In genomic region chr20:50456452-50457324, GRCh38 we compare ENCODE assay signal across 1 cellular context.
TF ChIP-seq lines count a peak whose summit lies in the region.

No MANE protein-coding gene starts in this region.

TF ChIP-seq in HepG2, 621 proteins besides CTCF, POLR2A, EP300 and RAD21 (continued from another document and continues in another):
- TF ChIP-seq KIAA2018 (CRISPR knock-in tag; IDR thresholded peaks at IDR 0.05; ENCODE audit: borderline replicate concordance): no peak
- no peak for TF ChIP-seq CCAR2 (optimal IDR thresholded peaks at IDR 0.05; ENCODE audit: low read depth, low read length)
- TF ChIP-seq CHD2 (IDR thresholded peaks at IDR 0.05; ENCODE audit: low read depth, low read length): no peak
- peak; percentile 36; the same call in 1 of the 2 replicates for TF ChIP-seq ZNF572 (CRISPR knock-in tag; IDR thresholded peaks at IDR 0.05)
- TF ChIP-seq GABPB1 (CRISPR knock-in tag; IDR thresholded peaks at IDR 0.05): no peak
- no peak for TF ChIP-seq POLR2G (IDR thresholded peaks at IDR 0.05; ENCODE audit: low read depth, low read length)
- TF ChIP-seq CEBPB (IDR thresholded peaks at IDR 0.05; ENCODE audit: borderline replicate concordance, low read depth, low read length): no peak
- TF ChIP-seq TEF (CRISPR knock-in tag; IDR thresholded peaks at IDR 0.05): no peak
- TF ChIP-seq ATF7-NPFF (CRISPR knock-in tag; IDR thresholded peaks at IDR 0.05; ENCODE audit: low read depth): 0 out of 2 replicates have a peak, but pooled peaks have one; percentile 42
- no peak for TF ChIP-seq ZNF136 (CRISPR knock-in tag; IDR thresholded peaks at IDR 0.05; ENCODE audit: low read depth)
- peak; percentile 12 for TF ChIP-seq ZNF883 (CRISPR knock-in tag; IDR thresholded peaks at IDR 0.05; ENCODE audit: not compliant biosample characterization)
- no peak for TF ChIP-seq ZNF512B (CRISPR knock-in tag; IDR thresholded peaks at IDR 0.05; ENCODE audit: borderline replicate concordance)
- no peak for TF ChIP-seq TRIM22 (IDR thresholded peaks at IDR 0.05)
- no peak for TF ChIP-seq SMAD9 (CRISPR knock-in tag; IDR thresholded peaks at IDR 0.05)
- peak; percentile 70; the same call in 1 of the 2 replicates for TF ChIP-seq CHCHD3 (CRISPR knock-in tag; IDR thresholded peaks at IDR 0.05)
- TF ChIP-seq ZNF180 (CRISPR knock-in tag; IDR thresholded peaks at IDR 0.05; ENCODE audit: borderline replicate concordance, low read depth): 0 out of 2 replicates have a peak, but pooled peaks have one; percentile 25
- TF ChIP-seq ZNF564 (CRISPR knock-in tag; IDR thresholded peaks at IDR 0.05): no peak
- no peak for TF ChIP-seq SOX6 (IDR thresholded peaks at IDR 0.05)
- TF ChIP-seq SOX6 (CRISPR knock-in tag; IDR thresholded peaks at IDR 0.05): no peak
- no peak for TF ChIP-seq ZFP90 (CRISPR knock-in tag; IDR thresholded peaks at IDR 0.05; ENCODE audit: borderline replicate concordance)
- TF ChIP-seq HOXA3 (CRISPR knock-in tag; IDR thresholded peaks at IDR 0.05): peak; percentile 50; the same call in 1 of the 2 replicates
- TF ChIP-seq ZNF580 (CRISPR knock-in tag; IDR thresholded peaks at IDR 0.05; ENCODE audit: borderline replicate concordance, low read depth): peak; percentile 41; the same call in 1 of the 2 replicates
- no peak for TF ChIP-seq ERF (CRISPR knock-in tag; IDR thresholded peaks at IDR 0.05)
- TF ChIP-seq PAX8 (CRISPR knock-in tag; IDR thresholded peaks at IDR 0.05; ENCODE audit: borderline replicate concordance): no peak
- no peak for TF ChIP-seq DRAP1 (CRISPR knock-in tag; IDR thresholded peaks at IDR 0.05)
- peak; percentile 12; the same call in 1 of the 2 replicates for TF ChIP-seq CBFB (CRISPR knock-in tag; IDR thresholded peaks at IDR 0.05)
- no peak for TF ChIP-seq DBP (CRISPR knock-in tag; IDR thresholded peaks at IDR 0.05; ENCODE audit: not compliant biosample characterization)
- TF ChIP-seq NFAT5 (CRISPR knock-in tag; IDR thresholded peaks at IDR 0.05): no peak
- no peak for TF ChIP-seq JUNB (CRISPR knock-in tag; IDR thresholded peaks at IDR 0.05; ENCODE audit: borderline replicate concordance)
- TF ChIP-seq ZNF441 (CRISPR knock-in tag; IDR thresholded peaks at IDR 0.05; ENCODE audit: borderline replicate concordance): no peak
- TF ChIP-seq ZNF558 (CRISPR knock-in tag; IDR thresholded peaks at IDR 0.05; ENCODE audit: borderline replicate concordance): peak; percentile 41; the same call in 1 of the 2 replicates
- no peak for TF ChIP-seq CAMTA2 (CRISPR knock-in tag; IDR thresholded peaks at IDR 0.05; ENCODE audit: borderline replicate concordance)
- TF ChIP-seq HNF1B (CRISPR knock-in tag; IDR thresholded peaks at IDR 0.05): peak; percentile 14; the same call in 1 of the 2 replicates
- TF ChIP-seq ATAD3A (CRISPR knock-in tag; IDR thresholded peaks at IDR 0.05): no peak
- no peak for TF ChIP-seq ELF3 (CRISPR knock-in tag; IDR thresholded peaks at IDR 0.05)
- TF ChIP-seq RFX3 (CRISPR knock-in tag; IDR thresholded peaks at IDR 0.05): no peak
- no peak for TF ChIP-seq ZNF850 (CRISPR knock-in tag; conservative IDR thresholded peaks at IDR 0.05)
